Comparison of ENCODE assay signal across 8 cellular contexts in the genomic region with DNA sequence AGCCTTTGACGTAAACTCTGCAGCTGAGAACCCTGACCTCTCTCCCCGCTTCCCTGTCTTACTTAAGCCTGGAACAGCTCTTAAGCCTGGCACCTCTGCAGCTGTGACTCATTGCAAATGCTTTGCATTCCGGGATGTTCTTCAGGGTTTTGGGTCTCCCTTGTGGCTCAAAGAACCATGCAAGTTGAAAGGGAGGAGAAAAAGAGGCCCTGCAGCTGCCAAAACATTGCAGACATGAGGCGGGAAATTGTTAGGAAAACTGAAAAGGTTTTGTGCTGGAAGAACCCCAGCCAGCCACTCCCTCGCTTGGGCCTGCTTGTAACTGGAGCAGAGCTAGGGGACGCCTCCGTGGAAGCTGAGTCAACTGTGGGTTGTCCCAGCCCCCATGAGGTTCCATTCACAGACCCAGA.
DNase-seq lines count a peak whose midpoint lies in the region; ATAC-seq, FAIRE-seq and TF ChIP-seq lines count a peak whose summit lies in the region.

No MANE protein-coding gene starts in this region.

- no peak overlapping the region for H3K27ac Mint-ChIP-seq in T-helper 17 cell

- no peaks in the 10 kb centered on the region for H3K4me1 Mint-ChIP-seq in T-helper 17 cell

- intact Hi-C loops in breast epithelium (cut with DNase I; ENCODE audit: low total_unique reads) (no loop called here), stomach (cut with DNase I; ENCODE audit: low total_unique reads) (no loop called here)

- TF ChIP-seq CTCF in breast epithelium (IDR thresholded peaks at IDR 0.05) (no peak), keratinocyte (optimal IDR thresholded peaks at IDR 0.05 in 1 of 3, IDR thresholded peaks at IDR 0.05 in 1 of 3, conservative IDR thresholded peaks at IDR 0.05 in 1 of 3; ENCODE audit: extremely low read depth in 1 of 3, insufficient read depth in 2 of 3, low read length in 3 of 3) (no peak), stomach (IDR thresholded peaks at IDR 0.05) (no peak), GM13977 (IDR thresholded peaks at IDR 0.05; ENCODE audit: extremely low read depth, insufficient read depth, missing control alignments) (no peak)

- no peaks in the 10 kb centered on the region for H3K36me3 ChIP-seq in breast epithelium
- no peaks in the 10 kb centered on the region for H3K36me3 ChIP-seq in keratinocyte (ENCODE audit: control insufficient read depth in 2 of 2, extremely low read depth in 1 of 2, insufficient read depth in 2 of 2, low read length in 2 of 2)
- H3K36me3 ChIP-seq in stomach, result no peaks in the 10 kb centered on the region

- dilution Hi-C loops in keratinocyte (cut with MboI; ENCODE audit: extremely low pct_ligation_motif_present, low sequenced_read_pairs), result no loop called here

- H3K27me3 ChIP-seq in breast epithelium (no peaks in the 10 kb centered on the region), keratinocyte (ENCODE audit: control insufficient read depth, extremely low read depth, insufficient read depth, low read length) (no peaks in the 10 kb centered on the region), stomach (no peaks in the 10 kb centered on the region)

- peak; percentile 67 for DNase-seq in HK-2 (ENCODE audit: unreplicated experiment)
- DNase-seq in breast epithelium (ENCODE audit: low spot score in 2 of 2), result peak in 1 of 2 donors; percentile 48
- peak; percentile 61 for DNase-seq in keratinocyte (ENCODE audit: low read depth, low spot score)
- DNase-seq in stomach, result peak; percentile 41
- no peak for DNase-seq in GM13977 (ENCODE audit: low spot score)
- DNase-seq in T-helper 17 cell, result no peak

- TF ChIP-seq POLR2A in breast epithelium (IDR thresholded peaks at IDR 0.05), result no peak
- TF ChIP-seq POLR2A in stomach (IDR thresholded peaks at IDR 0.05), result no peak

- peak; percentile 81 for FAIRE-seq in keratinocyte (lab: Jason Lieb, UNC)

- no peak overlapping the region for H3K9ac ChIP-seq in keratinocyte (ENCODE audit: control insufficient read depth, extremely low read depth, insufficient read depth, low read length)

- no peaks in the 10 kb centered on the region for H3K9me1 ChIP-seq in keratinocyte (ENCODE audit: control insufficient read depth, extremely low read depth, insufficient read depth, low read length)

- peak; percentile 49 for TF ChIP-seq EP300 in stomach (IDR thresholded peaks at IDR 0.05)

- peak overlapping the region; percentile 72 for H2AFZ ChIP-seq in keratinocyte (ENCODE audit: control insufficient read depth, low read length)

- H3K4me1 ChIP-seq in breast epithelium, result no peaks in the 10 kb centered on the region
- H3K4me1 ChIP-seq in keratinocyte (ENCODE audit: control insufficient read depth, extremely low read depth, insufficient read depth, low read length), result peaks cover 17% of the 10 kb centered on the region
- peaks cover 0 to 9% (median 2%) of the 10 kb centered on the region in 4 donors for H3K4me1 ChIP-seq in stomach

- in situ Hi-C loops in GM13977 (cut with MboI; ENCODE audit: low pct_unique_long_range_greater_than_20kb, low sequenced_read_pairs, unreplicated experiment), result no loop called here

- H3K36me3 Mint-ChIP-seq in T-helper 17 cell (ENCODE audit: low read depth), result peaks cover 7% of the 10 kb centered on the region

- H3K27me3 Mint-ChIP-seq in T-helper 17 cell, result peaks cover 18% of the 10 kb centered on the region

- H4K20me1 ChIP-seq in keratinocyte (ENCODE audit: control insufficient read depth, extremely low read depth, insufficient read depth, low read length), result no peaks in the 10 kb centered on the region

- H3K4me3 ChIP-seq in breast epithelium (no peak overlapping the region), keratinocyte (ENCODE audit: control insufficient read depth in 2 of 3, extremely low read depth in 1 of 3, insufficient read depth in 2 of 3, low read depth in 1 of 3, low read length in 3 of 3) (no peak overlapping the region), stomach (no peak overlapping the region)

- H3K4me2 ChIP-seq in keratinocyte (ENCODE audit: control insufficient read depth, extremely low read depth, insufficient read depth, low read depth, low read length), result peak overlapping the region; percentile 59

- WGBS in stomach, 5 donors, result 41 to 63% (median 50%) methylated on average over 5 to 7 of the region's 7 CpGs

- no peak for ATAC-seq in HG02763 (IDR thresholded peaks at IDR 0.05; ENCODE audit: unreplicated experiment)
- no peak for ATAC-seq in HG03457 (IDR thresholded peaks at IDR 0.05; ENCODE audit: unreplicated experiment)
- no peak for ATAC-seq in T-helper 17 cell

- H3K4me3 Mint-ChIP-seq in T-helper 17 cell, result no peak overlapping the region

- H3K9me3 ChIP-seq in breast epithelium, result no peaks in the 10 kb centered on the region
- H3K9me3 ChIP-seq in keratinocyte (ENCODE audit: control insufficient read depth, low read depth, low read length), result no peaks in the 10 kb centered on the region
- no peaks in the 10 kb centered on the region for H3K9me3 ChIP-seq in stomach
- H3K9me3 ChIP-seq in T-helper 17 cell (ENCODE audit: control insufficient read depth, low read length, poor library complexity, severe bottlenecking), result no peaks in the 10 kb centered on the region

- H3K27ac ChIP-seq in breast epithelium (peak overlapping the region; percentile 26 to 74), keratinocyte (ENCODE audit: control insufficient read depth, insufficient read depth, low read length) (no peak overlapping the region), stomach (peak overlapping the region in 4 of 5 donors; percentile 23 to 58 (median 53))

- H3K79me2 ChIP-seq in keratinocyte (ENCODE audit: control insufficient read depth, insufficient read depth, low read length), result no peaks in the 10 kb centered on the region

Comparison
In these comparisons a context has a peak if more than half of its experiments do, and no peak if none do; other contexts are left out.
1. DNase-seq: peak in HK-2 (single experiment), keratinocyte (single experiment) and stomach (single experiment); none in GM13977 (single experiment) and T-helper 17 cell (0 of 3).